ENCODE assay signal across 23 cellular contexts in the genomic region with DNA sequence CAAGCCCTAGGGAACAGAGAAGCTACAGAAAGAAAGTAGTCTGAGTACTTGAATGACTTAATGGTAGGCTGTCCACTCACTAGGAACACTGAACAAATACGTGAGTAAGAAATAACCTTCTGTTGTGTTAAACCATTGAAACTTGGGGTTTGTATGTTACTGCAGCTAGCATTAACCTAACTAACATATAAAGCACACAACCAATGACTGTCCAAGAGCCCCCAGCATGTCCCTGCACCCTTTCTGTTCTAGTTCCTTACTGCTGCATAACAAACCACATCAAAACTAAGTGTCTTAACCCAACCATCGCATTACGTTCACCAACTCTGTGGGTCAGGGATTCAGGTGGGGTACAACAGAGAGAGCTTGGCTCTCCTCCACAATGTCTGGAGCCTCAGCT. TPM values are rescaled to one million over a fixed set of nuclear protein-coding genes. Genes with fewer than 3 reads are reported as not detected.
DNase-seq lines count a peak whose midpoint lies in the region; ATAC-seq, FAIRE-seq and TF ChIP-seq lines count a peak whose summit lies in the region.
"Had no signal": no experiment of that assay in that cellular context is flagged by ENCODE, and none has a peak within 500 bp of the region (broad histone marks: within the 10 kb centered on the region; RNA-seq: fewer than 3 reads in every experiment).

No MANE protein-coding gene starts in this region.

- H2AK5ac ChIP-seq in H1 (ENCODE audit: low read depth, low read length), result no peak overlapping the region

- FAIRE-seq in H1 (lab: Jason Lieb, UNC), result no peak
- FAIRE-seq: A204.1, G401.6, GM12891, GM19239 had no signal

- H3K9me3 ChIP-seq in DND-41 (ENCODE audit: insufficient read depth, low read length, severe bottlenecking) (no peaks in the 10 kb centered on the region), H1 (ENCODE audit: insufficient read depth in 2 of 2, low read depth in 1 of 2, low read length in 1 of 2) (no peaks in the 10 kb centered on the region)
- H3K9me3 ChIP-seq: BE2C, BLaER1 had no signal

- no peak overlapping the region for H2BK120ac ChIP-seq in H1 (replicated peaks; ENCODE audit: low read depth, low read length)

- DNase-seq in DND-41 (no peak), H1 (ENCODE audit: low read depth in 1 of 2, low spot score in 2 of 2) (no peak), NCI-H748 (lab: John Stamatoyannopoulos, UW; ENCODE audit: unreplicated experiment) (no peak)
- peak; percentile 33 for DNase-seq in Jurkat, Clone E6-1 (ENCODE audit: low read depth, low spot score)
- DNase-seq: 8988T; ACHN; BE2C; C1 segment of cervical spinal cord; CD4-positive, alpha-beta memory T cell; CD4-positive, CD25-positive, alpha-beta regulatory T cell; CD8-positive, alpha-beta memory T cell; COR-L47; DMS 273 treated with DMSO at 0.1 percent for 48 hours; DMS153; DMS53; DMS79; GF-D8 had no signal

- H2BK5ac ChIP-seq in H1 (ENCODE audit: low read depth, low read length), result no peak overlapping the region

- H3K36me3 ChIP-seq in DND-41 (ENCODE audit: insufficient read depth, low read length) (no peaks in the 10 kb centered on the region), H1 (ENCODE audit: control insufficient read depth in 2 of 4, insufficient read depth in 4 of 4, low read length in 3 of 4) (no peaks in the 10 kb centered on the region)
- H3K36me3 ChIP-seq: BE2C, BLaER1 had no signal

- 90% methylated on average over 3 of the region's 3 CpGs; no CpG with 5 or more reads in 1 of the 2 experiments for WGBS in H1 (ENCODE audit: extremely low coverage in 1 of 2, insufficient coverage in 1 of 2, insufficient read length in 1 of 2, insufficient replicate concordance in 2 of 2, low coverage in 1 of 2, low lambda C conversion rate in 2 of 2, missing lambda C conversion rate in 1 of 2), 2 experiments

- H3K14ac ChIP-seq in H1 (ENCODE audit: insufficient read length), result no peak overlapping the region

- CTCF ChIA-PET in H1 (lab: Charles Lee; ENCODE audit: partially characterized antibody), result interaction anchor here (1.0 kb wide), 1 partner anchor 12 kb away, joined by 4 read pairs; no protein-coding TSS in a partner anchor

- no peak overlapping the region for H3K18ac ChIP-seq in H1 (ENCODE audit: extremely low read depth, low read length)

- TF ChIP-seq POLR2A in H1 (IDR thresholded peaks at IDR 0.05; ENCODE audit: control extremely low read depth in 1 of 2, low read depth in 2 of 2, low read length in 2 of 2), result no peak

- no peak overlapping the region for H3K4me2 ChIP-seq in DND-41 (ENCODE audit: insufficient read depth, low read length)
- no peak overlapping the region for H3K4me2 ChIP-seq in H1 (ENCODE audit: insufficient read depth in 1 of 2, low read depth in 2 of 2, low read length in 2 of 2)
- H3K4me2 ChIP-seq: BLaER1 had no signal

- no peak overlapping the region for H3K27ac ChIP-seq in DND-41 (ENCODE audit: low read length)
- no peak overlapping the region for H3K27ac ChIP-seq in H1 (ENCODE audit: low read depth, low read length)
- H3K27ac ChIP-seq: BLaER1 had no signal

- H3K56ac ChIP-seq in H1 (replicated peaks; ENCODE audit: insufficient read length, low read depth, low read length), result no peak overlapping the region

- H3K9ac ChIP-seq in DND-41 (ENCODE audit: low read depth, low read length) (no peak overlapping the region), H1 (replicated peaks in 1 of 4; ENCODE audit: extremely low read depth in 1 of 4, low read depth in 3 of 4, low read length in 3 of 4) (no peak overlapping the region)
- H3K9ac ChIP-seq: BLaER1 had no signal

- no peak overlapping the region for H3K23ac ChIP-seq in H1 (ENCODE audit: insufficient read length)

- H3K79me1 ChIP-seq in H1 (ENCODE audit: low read depth, low read length), result no peaks in the 10 kb centered on the region

- no peak overlapping the region for H2BK20ac ChIP-seq in H1 (ENCODE audit: low read length)

- H3K4me3 ChIP-seq in DND-41 (ENCODE audit: low read depth in 1 of 2, low read length in 2 of 2) (no peak overlapping the region), H1 (ENCODE audit: extremely low read depth in 1 of 4, insufficient read depth in 2 of 4, low read depth in 3 of 4, low read length in 4 of 4) (no peak overlapping the region)
- no peak overlapping the region for H3K4me3 ChIP-seq in Jurkat, Clone E6-1 (ENCODE audit: low read length)
- H3K4me3 ChIP-seq: BLaER1 had no signal

- TF ChIP-seq RAD21 in H1 (IDR thresholded peaks at IDR 0.05 in 1 of 2, conservative IDR thresholded peaks at IDR 0.05 in 1 of 2; ENCODE audit: low read depth in 2 of 2, low read length in 2 of 2), result no peak

- H3K4ac ChIP-seq in H1 (replicated peaks; ENCODE audit: insufficient read length, low read depth, low read length), result no peak overlapping the region

- no peak overlapping the region for H4K5ac ChIP-seq in H1 (ENCODE audit: insufficient read length, low read depth, low read length)

- POLR2A ChIA-PET in H1 (lab: Charles Lee; ENCODE audit: partially characterized antibody), result interaction anchor here (0.5 kb wide), 1 partner anchor 82 kb away, joined by 3 read pairs; no protein-coding TSS in a partner anchor

- no peak for TF ChIP-seq EP300 in H1 (IDR thresholded peaks at IDR 0.05; ENCODE audit: borderline replicate concordance in 1 of 2, low read depth in 2 of 2, low read length in 2 of 2)

- no peaks in the 10 kb centered on the region for H4K20me1 ChIP-seq in DND-41 (ENCODE audit: insufficient read depth, low read length)
- no peaks in the 10 kb centered on the region for H4K20me1 ChIP-seq in H1 (replicated peaks in 1 of 2; ENCODE audit: control insufficient read depth in 1 of 2, insufficient read depth in 2 of 2, low read length in 2 of 2)
- H4K20me1 ChIP-seq: BLaER1 had no signal

- no peaks in the 10 kb centered on the region for H3K4me1 ChIP-seq in DND-41 (ENCODE audit: insufficient read depth, low read length)
- H3K4me1 ChIP-seq in H1 (replicated peaks in 1 of 4; ENCODE audit: control insufficient read depth in 3 of 4, insufficient read depth in 4 of 4, low read length in 3 of 4), result no peaks in the 10 kb centered on the region
- H3K4me1 ChIP-seq: BE2C, BLaER1 had no signal

- ATAC-seq in DND-41 (ENCODE audit: insufficient read depth, low read depth), result peak; percentile 45; the same call in 2 of the 3 replicates
- ATAC-seq in HG03571 (IDR thresholded peaks at IDR 0.05; ENCODE audit: unreplicated experiment), result no peak

- no peak for TF ChIP-seq CTCF in DND-41 (IDR thresholded peaks at IDR 0.05; ENCODE audit: borderline replicate concordance, extremely low read depth, low read length, poor library complexity, severe bottlenecking)
- TF ChIP-seq CTCF in H1 (IDR thresholded peaks at IDR 0.05; ENCODE audit: control extremely low read depth in 1 of 3, insufficient read depth in 1 of 3, low read depth in 1 of 3, low read length in 3 of 3), result no peak

- H2AFZ ChIP-seq in DND-41 (ENCODE audit: low read depth, low read length) (no peak overlapping the region), H1 (ENCODE audit: low read length) (no peak overlapping the region)

- no peaks in the 10 kb centered on the region for H3K23me2 ChIP-seq in H1 (ENCODE audit: low read depth, low read length)

- H4K91ac ChIP-seq in H1 (replicated peaks; ENCODE audit: insufficient read length, low read length), result no peak overlapping the region

- no peak overlapping the region for H2BK12ac ChIP-seq in H1 (ENCODE audit: low read depth, low read length)

- H2BK15ac ChIP-seq in H1 (ENCODE audit: low read length), result no peak overlapping the region

- no peaks in the 10 kb centered on the region for H3K79me2 ChIP-seq in DND-41 (ENCODE audit: insufficient read depth, low read length)
- H3K79me2 ChIP-seq in H1 (ENCODE audit: control insufficient read depth in 1 of 2, insufficient read depth in 2 of 2, low read length in 2 of 2), result no peaks in the 10 kb centered on the region

- peak overlapping the region; percentile 46; the same call in 1 of the 2 replicates for H4K8ac ChIP-seq in H1 (ENCODE audit: extremely low read depth, insufficient read depth, low read length)

- no peaks in the 10 kb centered on the region for H3K27me3 ChIP-seq in DND-41 (ENCODE audit: insufficient read depth, low read length, poor library complexity)
- H3K27me3 ChIP-seq in H1 (replicated peaks in 1 of 4; ENCODE audit: control insufficient read depth in 3 of 4, extremely low read depth in 1 of 4, insufficient read depth in 3 of 4, low read length in 3 of 4), result no peaks in the 10 kb centered on the region; a peak in 1 of 7 replicates
- H3K27me3 ChIP-seq: BE2C, BLaER1 had no signal

TF ChIP-seq in H1, 55 proteins besides CTCF, POLR2A, EP300 and RAD21 (continues in another document):
- no peak for TF ChIP-seq SIRT6 (IDR thresholded peaks at IDR 0.05; ENCODE audit: low read length)
- no peak for TF ChIP-seq HDAC2 (IDR thresholded peaks at IDR 0.05; ENCODE audit: borderline replicate concordance in 1 of 2, low read depth in 2 of 2, low read length in 2 of 2)
- no peak for TF ChIP-seq KDM1A (IDR thresholded peaks at IDR 0.05; ENCODE audit: borderline replicate concordance, low read length)
- no peak for TF ChIP-seq SUZ12 (IDR thresholded peaks at IDR 0.05; ENCODE audit: low read length)
- no peak for TF ChIP-seq EGR1 (IDR thresholded peaks at IDR 0.05; ENCODE audit: borderline replicate concordance, low read depth, low read length)
- TF ChIP-seq BCL11A (IDR thresholded peaks at IDR 0.05; ENCODE audit: low read depth in 2 of 2, low read length in 2 of 2), result no peak
- no peak for TF ChIP-seq SP4 (IDR thresholded peaks at IDR 0.05; ENCODE audit: low read length)
- no peak for TF ChIP-seq TAF7 (optimal IDR thresholded peaks at IDR 0.05; ENCODE audit: borderline replicate concordance, low read depth, low read length)
- no peak for TF ChIP-seq CBX8 (IDR thresholded peaks at IDR 0.05; ENCODE audit: borderline replicate concordance, low read depth, low read length)
- no peak for TF ChIP-seq SIX5 (IDR thresholded peaks at IDR 0.05; ENCODE audit: low read depth, low read length)

RNA-seq across cellular contexts. Expression of gene RNF8, which starts 10.5 kb away (rescaled TPM):
- 29.1 TPM for polyA plus RNA-seq in Jurkat, Clone E6-1 (2012; ENCODE audit: insufficient read depth, insufficient read length)
- 44.7 and 46.2 TPM in 2 replicates for total RNA-seq in H1 (2021; fragmentation: NEBNext Ultra II Directional; extraction: Animal tissue kit (Norgen Biotek cat#: 25700))
- 15.8 and 20.3 TPM in 2 replicates for polyA plus RNA-seq in H1 (2011; rRNA removed)
- polyA plus RNA-seq in H1 (2011; cell fraction: cytosol; rRNA removed), result 30.1 TPM
- polyA plus RNA-seq in H1 (2011; cell fraction: nucleus; rRNA removed), result 17.9 TPM
- 32.2 to 43.2 TPM (median 35.0 TPM) in 4 replicates for polyA plus RNA-seq in H1 (2012, experiment 1 of 2)
- polyA plus RNA-seq in H1 (2012, experiment 2 of 2), result 9.6 TPM
- 27.2 TPM for polyA plus RNA-seq in H1 (2013, experiment 1 of 2)
- polyA plus RNA-seq in H1 (2013, experiment 2 of 2), result 27.9 TPM
- polyA minus RNA-seq in H1 (2011; rRNA and poly(A)+ RNA removed), result 8.6 and 9.5 TPM in 2 replicates
- polyA minus RNA-seq in H1 (2011; cell fraction: cytosol; rRNA and poly(A)+ RNA removed), result 14.5 TPM
- polyA minus RNA-seq in H1 (2011; cell fraction: nucleus; rRNA and poly(A)+ RNA removed), result 10.6 TPM
